In the genomic region with DNA sequence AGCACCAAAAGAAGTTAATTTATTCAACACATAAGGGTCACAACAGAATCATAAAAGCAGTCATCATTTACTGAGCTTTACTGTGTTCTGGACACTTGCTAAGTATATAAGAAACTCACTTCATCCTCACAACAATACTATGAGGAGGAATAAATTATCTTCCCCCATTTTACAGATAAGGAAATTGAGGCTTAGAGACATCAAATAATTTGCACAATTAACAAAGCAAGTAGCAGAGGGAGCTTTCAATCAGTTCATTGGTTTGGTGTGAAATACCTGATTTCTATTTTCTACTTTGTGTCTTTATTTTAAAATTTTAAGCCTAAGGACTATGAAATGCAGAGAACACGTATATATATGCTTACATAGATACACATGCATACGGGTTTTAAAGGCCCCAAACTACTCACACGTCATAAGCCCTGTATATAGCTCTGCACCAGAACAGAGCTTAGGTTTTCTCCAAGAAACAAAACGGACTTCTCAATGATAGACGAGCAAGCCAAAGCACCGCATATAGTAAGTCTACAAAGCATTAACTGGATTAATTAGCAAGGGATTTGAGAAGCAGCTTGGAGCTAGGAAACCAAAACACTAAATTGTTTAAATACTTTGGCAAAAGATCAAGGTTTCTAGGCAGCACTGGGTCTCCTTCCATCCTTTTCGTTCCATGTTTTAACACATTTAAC, we compare ENCODE assay signal across 12 cellular contexts.
DNase-seq lines count a peak whose midpoint lies in the region; ATAC-seq and TF ChIP-seq lines count a peak whose summit lies in the region.
"Had no signal": no experiment of that assay in that cellular context is flagged by ENCODE, and none has a peak within 500 bp of the region (broad histone marks: within the 10 kb centered on the region; RNA-seq: fewer than 3 reads in every experiment).

No MANE protein-coding gene starts in this region.

- H2AK5ac ChIP-seq in mesendoderm (ENCODE audit: low read length), result no peak overlapping the region

- peak overlapping the region in 5 of 7 donors; percentile 68 to 91 (median 87) for H3K27ac Mint-ChIP-seq in CD14-positive monocyte
- H3K27ac Mint-ChIP-seq: activated naive CD4-positive, alpha-beta T cell treated with anti-CD3 and anti-CD28 coated beads for 36 hours had no signal

- TF ChIP-seq CTCF in CD14-positive monocyte (IDR thresholded peaks at IDR 0.05), result no peak

- H3K4me3 Mint-ChIP-seq in CD14-positive monocyte, result peak overlapping the region; percentile 54 to 88
- H3K4me3 Mint-ChIP-seq: activated naive CD4-positive, alpha-beta T cell treated with anti-CD3 and anti-CD28 coated beads for 36 hours; nephron had no signal

- H3K4me3 ChIP-seq in HUES48 (ENCODE audit: low read depth, low read length) (no peak overlapping the region), mesendoderm (ENCODE audit: low read length) (no peak overlapping the region)

- no peak overlapping the region for H3K18ac ChIP-seq in mesendoderm (ENCODE audit: low read length)

- no peak overlapping the region for H3K4me2 ChIP-seq in mesendoderm (ENCODE audit: low read length)

- H3K27me3 ChIP-seq in HUES48 (ENCODE audit: control insufficient read depth, insufficient read depth, low read length) (no peaks in the 10 kb centered on the region), mesendoderm (ENCODE audit: insufficient read depth, low read length, poor library complexity) (no peaks in the 10 kb centered on the region)

- no peak overlapping the region for H2BK5ac ChIP-seq in mesendoderm (ENCODE audit: low read length)

- H3K9me3 ChIP-seq in HUES48 (ENCODE audit: control insufficient read depth, insufficient read depth, low read length), result no peaks in the 10 kb centered on the region

- H4K8ac ChIP-seq in mesendoderm (ENCODE audit: low read depth, low read length), result no peak overlapping the region

- H3K36me3 ChIP-seq in HUES48 (ENCODE audit: control insufficient read depth, insufficient read depth, low read length) (no peaks in the 10 kb centered on the region), mesendoderm (ENCODE audit: control insufficient read depth, insufficient read depth, low read length) (no peaks in the 10 kb centered on the region)

- intact Hi-C loops in CD14-positive monocyte (cut with micrococcal nuclease), result loop anchor here in 1 of 2 donors (10.0 kb wide), 1 partner anchor 90 kb away; no protein-coding TSS in a partner anchor

- peaks cover 58% of the 10 kb centered on the region for H3K4me1 Mint-ChIP-seq in CD14-positive monocyte

- no peak for ATAC-seq in GM18907 (IDR thresholded peaks at IDR 0.05; ENCODE audit: unreplicated experiment)
- ATAC-seq: SK-N-SH treated with all-trans-retinoic acid at 6 μM for 48 hours had no signal

- DNase-seq in CD14-positive monocyte (ENCODE audit: low spot score) (no peak), astrocyte of the hippocampus (ENCODE audit: low read depth, low spot score) (peak; percentile 69), mesendoderm (peak; percentile 23), NOMO-1 (lab: John Stamatoyannopoulos, UW; ENCODE audit: unreplicated experiment in 2 of 2) (no peak), DMS153 treated with DMSO at 0.1 percent for 48 hours (lab: John Stamatoyannopoulos, UW; ENCODE audit: unreplicated experiment) (no peak)
- no peak for DNase-seq in activated naive CD4-positive, alpha-beta T cell treated with Interleukin-2 at 50 U/mL for 16 hours
- DNase-seq: activated naive CD4-positive, alpha-beta T cell treated with anti-CD3 and anti-CD28 coated beads for 36 hours had no signal

- H3K9ac ChIP-seq in HUES48 (ENCODE audit: low read depth, low read length) (no peak overlapping the region), mesendoderm (ENCODE audit: low read length) (no peak overlapping the region)

- H3K27me3 Mint-ChIP-seq in CD14-positive monocyte (ENCODE audit: low read depth in 3 of 3), result peaks cover 0 to 2% (median under 1%) of the 10 kb centered on the region in 3 donors
- H3K27me3 Mint-ChIP-seq: stimulated activated naive CD8-positive, alpha-beta T cell treated with anti-CD3 and anti-CD28 coated beads, Interleukin-15, Interleukin-2, amounts not matched to agents 100 ng/mL and 50 ng/mL, for 24 hours had no signal

- no peak overlapping the region for H3K23ac ChIP-seq in mesendoderm (ENCODE audit: low read length)

- H3K4me1 ChIP-seq in HUES48 (ENCODE audit: control insufficient read depth, insufficient read depth, low read length), result peaks cover 29% of the 10 kb centered on the region
- H3K4me1 ChIP-seq in mesendoderm (ENCODE audit: control insufficient read depth, low read depth, low read length), result peaks cover 8% of the 10 kb centered on the region

- H2BK15ac ChIP-seq in mesendoderm (replicated peaks; ENCODE audit: low read depth), result no peak overlapping the region

- peaks cover 4 to 14% (median 6%) of the 10 kb centered on the region in 7 donors for H3K9me3 Mint-ChIP-seq in CD14-positive monocyte

- WGBS in mesendoderm (ENCODE audit: extremely low coverage, insufficient coverage, low lambda C conversion rate), result no CpG with 5 or more reads among the region's 7 CpGs

- peaks cover 13 to 17% of the 10 kb centered on the region in 2 donors for H3K36me3 Mint-ChIP-seq in CD14-positive monocyte

- H3K79me2 ChIP-seq in mesendoderm (ENCODE audit: control insufficient read depth, insufficient read depth, low read length), result no peaks in the 10 kb centered on the region

- no peak overlapping the region for H2BK120ac ChIP-seq in mesendoderm (ENCODE audit: low read depth, low read length)

- no peak overlapping the region for H4K5ac ChIP-seq in mesendoderm (ENCODE audit: low read length)

- no peak overlapping the region for H3K4ac ChIP-seq in mesendoderm (ENCODE audit: low read depth, low read length)

- no peak overlapping the region for H3K56ac ChIP-seq in mesendoderm (ENCODE audit: low read length)

- peak overlapping the region; percentile 26 for H3K27ac ChIP-seq in HUES48 (ENCODE audit: low read depth, low read length)
- H3K27ac ChIP-seq in mesendoderm (ENCODE audit: low read depth, low read length), result no peak overlapping the region

- H3K79me1 ChIP-seq in mesendoderm (ENCODE audit: low read length), result no peaks in the 10 kb centered on the region

Comparison
In these comparisons a context has a peak if more than half of its experiments do, and no peak if none do; other contexts are left out.
1. DNase-seq: peak in astrocyte of the hippocampus (single experiment) and mesendoderm (single experiment); none in CD14-positive monocyte (single experiment), NOMO-1 (0 of 2), activated naive CD4-positive, alpha-beta T cell treated with Interleukin-2 at 50 U/mL for 16 hours (single experiment) and DMS153 treated with DMSO at 0.1 percent for 48 hours (single experiment).